Comparison of ENCODE assay signal across 24 cellular contexts in genomic region chr5:128579669-128580068, GRCh38. TPM values are rescaled to one million over a fixed set of nuclear protein-coding genes. Genes with fewer than 3 reads are reported as not detected.
DNase-seq lines count a peak whose midpoint lies in the region; ATAC-seq and TF ChIP-seq lines count a peak whose summit lies in the region.
"Had no signal": no experiment of that assay in that cellular context is flagged by ENCODE, and none has a peak within 500 bp of the region (broad histone marks: within the 10 kb centered on the region; RNA-seq: fewer than 3 reads in every experiment).

No MANE protein-coding gene starts in this region.

- H3K27ac ChIP-seq in breast epithelium (no peak overlapping the region), mammary epithelial cell (ENCODE audit: insufficient read depth, low read depth, low read length) (peak overlapping the region; percentile 26), hepatocyte (peak overlapping the region; percentile 53)

- in situ Hi-C loops in mammary epithelial cell (cut with MboI; ENCODE audit: low sequenced_read_pairs in 2 of 2) = no loop called here

- H3K4me2 ChIP-seq in mammary epithelial cell (ENCODE audit: insufficient read depth, low read depth, low read length) (peak overlapping the region; percentile 60), hepatocyte (no peak overlapping the region)

- CTCF ChIA-PET in MCF 10A (lab: Yijun Ruan, JAX) = no interaction called here
- CTCF ChIA-PET in mammary epithelial cell (lab: Charles Lee; ENCODE audit: low non-redundant PET) = interaction anchor here (0.7 kb wide), 1 partner anchor 95 kb away, joined by 3 read pairs; no protein-coding TSS in a partner anchor

- peak overlapping the region; percentile 73 for H3K27ac Mint-ChIP-seq in MCF 10A (ENCODE audit: low read depth, unreplicated experiment)
- H3K27ac Mint-ChIP-seq: activated CD4-positive, alpha-beta T cell treated with anti-CD3 and anti-CD28 coated beads for 36 hours; immature natural killer cell; progenitor cell of endocrine pancreas; stimulated activated naive CD8-positive, alpha-beta T cell treated with anti-CD3 and anti-CD28 coated beads, Interleukin-15, amount 100 ng/mL, for 72 hours; T-helper 2 cell treated with Interferon-gamma antibody and Interleukin-4, amounts not matched to agents 5 μg/mL and 100 μg/mL, for 36 hours had no signal

- no peak for TF ChIP-seq POLR2A in breast epithelium (IDR thresholded peaks at IDR 0.05)

- no peak overlapping the region for H3K4me3 Mint-ChIP-seq in MCF 10A (ENCODE audit: unreplicated experiment)
- H3K4me3 Mint-ChIP-seq: activated CD4-positive, alpha-beta T cell treated with anti-CD3 and anti-CD28 coated beads for 36 hours; immature natural killer cell; stimulated activated naive CD8-positive, alpha-beta T cell treated with anti-CD3 and anti-CD28 coated beads, Interleukin-15, amount 100 ng/mL, for 72 hours; T-helper 2 cell treated with Interferon-gamma antibody and Interleukin-4, amounts not matched to agents 5 μg/mL and 100 μg/mL, for 36 hours had no signal

- BruUV-seq in MCF 10A (replicated peaks; lab: Mats Ljungman, UMichigan) = TSS peak; percentile 87
- no TSS peak for BruUV-seq in mammary epithelial cell (replicated peaks; lab: Mats Ljungman, UMichigan)

- DNase-seq in MCF 10A (ENCODE audit: unreplicated experiment) = no peak
- DNase-seq in breast epithelium (ENCODE audit: low spot score in 2 of 2) = no peak
- no peak for DNase-seq in mammary epithelial cell
- DNase-seq in hepatocyte (ENCODE audit: low spot score) = no peak
- DNase-seq in activated CD8-positive, alpha-beta memory T cell treated with anti-CD3 and anti-CD28 coated beads, Interleukin-2, amount 50 U/mL, for 48 hours = no peak
- no peak for DNase-seq in T-helper 2 cell
- DNase-seq in occipital lobe (lab: John Stamatoyannopoulos, UW) = no peak
- DNase-seq: 8988T; activated CD4-positive, alpha-beta T cell treated with anti-CD3 and anti-CD28 coated beads for 36 hours; activated gamma-delta T cell; cerebellar nuclear complex; GF-D8; hippocampal formation; immature natural killer cell; KG1; NCI-H1417; NCI-H2081; NCI-H446; NCI-H82; stimulated activated naive CD8-positive, alpha-beta T cell treated with anti-CD3 and anti-CD28 coated beads, Interleukin-15, amount 100 ng/mL, for 72 hours had no signal

- H3K9me2 ChIP-seq in hepatocyte (replicated peaks; ENCODE audit: insufficient read depth) = no peaks in the 10 kb centered on the region

- H3K36me3 Mint-ChIP-seq in MCF 10A (ENCODE audit: insufficient read depth, unreplicated experiment) = no peaks in the 10 kb centered on the region

- POLR2A ChIA-PET in MCF 10A (lab: Yijun Ruan, JAX) = interaction anchor here (0.6 to 1.3 kb wide), 4 partner anchors 9 to 95 kb away, joined by 3 to 7 read pairs (median 4); partner anchors contain the start of gene FBN2

- 94% methylated on average over 4 of the region's 4 CpGs for WGBS in mammary epithelial cell (ENCODE audit: low coverage, missing lambda C conversion rate)
- 63% methylated on average over 4 of the region's 4 CpGs for WGBS in hepatocyte (ENCODE audit: low lambda C conversion rate, missing lambda C conversion rate)

- no peak overlapping the region for H2AFZ ChIP-seq in mammary epithelial cell (ENCODE audit: low read depth, low read length)
- H2AFZ ChIP-seq in hepatocyte = no peak overlapping the region

- no peaks in the 10 kb centered on the region for H3K9me3 Mint-ChIP-seq in MCF 10A (ENCODE audit: unreplicated experiment)

- H3K27me3 ChIP-seq in breast epithelium (no peaks in the 10 kb centered on the region), mammary epithelial cell (ENCODE audit: insufficient read depth, low read length) (no peaks in the 10 kb centered on the region), hepatocyte (no peaks in the 10 kb centered on the region)

- H4K20me1 ChIP-seq in mammary epithelial cell (ENCODE audit: insufficient read depth, low read length) (no peaks in the 10 kb centered on the region), hepatocyte (ENCODE audit: insufficient read depth, poor library complexity, severe bottlenecking) (no peaks in the 10 kb centered on the region)

- intact Hi-C loops in MCF 10A (cut with micrococcal nuclease) (loop anchor here (2.0 to 5.0 kb wide), 2 partner anchors 41 to 93 kb away; partner anchors contain the start of gene FBN2), breast epithelium (cut with DNase I; ENCODE audit: low total_unique reads) (no loop called here), mammary epithelial cell (cut with micrococcal nuclease) (loop anchor here (2.0 kb wide), 1 partner anchor 41 kb away; the partner anchor contains the start of gene FBN2)

- no peaks in the 10 kb centered on the region for H3K36me3 ChIP-seq in breast epithelium
- H3K36me3 ChIP-seq in mammary epithelial cell (ENCODE audit: insufficient read depth, low read length) = no peaks in the 10 kb centered on the region
- H3K36me3 ChIP-seq in hepatocyte (replicated peaks; ENCODE audit: insufficient read depth, low read depth) = no peaks in the 10 kb centered on the region

- no peaks in the 10 kb centered on the region for H3K79me2 ChIP-seq in mammary epithelial cell (ENCODE audit: insufficient read depth, low read length)
- no peaks in the 10 kb centered on the region for H3K79me2 ChIP-seq in hepatocyte

- ATAC-seq in HG03095 (IDR thresholded peaks at IDR 0.05; ENCODE audit: unreplicated experiment) = no peak
- ATAC-seq: activated CD4-positive, alpha-beta T cell treated with anti-CD3 and anti-CD28 coated beads for 36 hours; left lobe of liver; stimulated activated naive CD8-positive, alpha-beta T cell treated with anti-CD3 and anti-CD28 coated beads, Interleukin-15, amount 100 ng/mL, for 72 hours had no signal

- no peaks in the 10 kb centered on the region for H3K9me3 ChIP-seq in breast epithelium
- H3K9me3 ChIP-seq in mammary epithelial cell (replicated peaks; ENCODE audit: insufficient read depth, low read length) = no peaks in the 10 kb centered on the region
- no peaks in the 10 kb centered on the region for H3K9me3 ChIP-seq in hepatocyte (ENCODE audit: low read depth)

- H3K27me3 Mint-ChIP-seq in MCF 10A (ENCODE audit: insufficient read depth, unreplicated experiment) = no peaks in the 10 kb centered on the region
- H3K27me3 Mint-ChIP-seq: progenitor cell of endocrine pancreas; stimulated activated naive CD8-positive, alpha-beta T cell treated with anti-CD3 and anti-CD28 coated beads, Interleukin-15, amount 100 ng/mL, for 72 hours had no signal

- H3K4me1 ChIP-seq in breast epithelium (no peaks in the 10 kb centered on the region), mammary epithelial cell (ENCODE audit: insufficient read depth, low read length) (peaks cover 19% of the 10 kb centered on the region), hepatocyte (ENCODE audit: insufficient read depth) (no peaks in the 10 kb centered on the region)

- peaks cover 24% of the 10 kb centered on the region for H3K4me1 Mint-ChIP-seq in MCF 10A (ENCODE audit: insufficient read depth, unreplicated experiment)
- H3K4me1 Mint-ChIP-seq: activated CD4-positive, alpha-beta T cell treated with anti-CD3 and anti-CD28 coated beads for 36 hours; immature natural killer cell; stimulated activated naive CD8-positive, alpha-beta T cell treated with anti-CD3 and anti-CD28 coated beads, Interleukin-15, amount 100 ng/mL, for 72 hours had no signal

- dilution Hi-C loops in mammary epithelial cell (cut with HindIII; ENCODE audit: low sequenced_read_pairs) = no loop called here

- TF ChIP-seq CTCF in MCF 10A (IDR thresholded peaks at IDR 0.05; ENCODE audit: unreplicated experiment) (no peak), breast epithelium (IDR thresholded peaks at IDR 0.05) (no peak), mammary epithelial cell (conservative IDR thresholded peaks at IDR 0.05 in 1 of 2, IDR thresholded peaks at IDR 0.05 in 1 of 2; ENCODE audit: extremely low read depth in 1 of 2, insufficient read depth in 1 of 2, low read depth in 1 of 2, low read length in 2 of 2) (no peak), hepatocyte (IDR thresholded peaks at IDR 0.05; ENCODE audit: poor library complexity) (no peak)

- H3K4me3 ChIP-seq in breast epithelium (no peak overlapping the region), mammary epithelial cell (replicated peaks in 1 of 3; ENCODE audit: insufficient read depth in 1 of 3, low read depth in 2 of 3, low read length in 3 of 3) (no peak overlapping the region), hepatocyte (no peak overlapping the region)

- no peak overlapping the region for H3K9ac ChIP-seq in mammary epithelial cell (ENCODE audit: insufficient read depth, low read length)

RNA-seq across cellular contexts. Expression of gene FBN2, which starts 41.6 kb away (rescaled TPM):
- total RNA-seq in MCF 10A (2022) = 193 and 236 TPM in 2 replicates
- total RNA-seq in breast epithelium = 1 to 10 TPM in 2 of 3 donors, under 1 TPM in 1; 0.88 to 7.5 (median 1.8) TPM
- 10 to 100 TPM; 45.2 to 68.1 TPM for total RNA-seq in mammary epithelial cell
- polyA plus RNA-seq in mammary epithelial cell = 29.2 TPM
- 140 TPM for polyA minus RNA-seq in mammary epithelial cell
- total RNA-seq in hepatocyte = 108 and 143 TPM in 2 replicates
- 41.0 and 56.7 TPM in 2 replicates for polyA plus RNA-seq in hepatocyte
- 8.6 TPM for total RNA-seq in occipital lobe
- total RNA-seq: activated CD4-positive, alpha-beta T cell treated with anti-CD3 and anti-CD28 coated beads for 36 hours had no signal
- polyA plus RNA-seq: immature natural killer cell had no signal

Comparison
In these comparisons a context has a peak if more than half of its experiments do, and no peak if none do; other contexts are left out.
1. H3K27ac ChIP-seq: peak in mammary epithelial cell (single experiment) and hepatocyte (single experiment); none in breast epithelium (0 of 2).